Comparison of ENCODE assay signal across 1 cellular context in the genomic region with DNA sequence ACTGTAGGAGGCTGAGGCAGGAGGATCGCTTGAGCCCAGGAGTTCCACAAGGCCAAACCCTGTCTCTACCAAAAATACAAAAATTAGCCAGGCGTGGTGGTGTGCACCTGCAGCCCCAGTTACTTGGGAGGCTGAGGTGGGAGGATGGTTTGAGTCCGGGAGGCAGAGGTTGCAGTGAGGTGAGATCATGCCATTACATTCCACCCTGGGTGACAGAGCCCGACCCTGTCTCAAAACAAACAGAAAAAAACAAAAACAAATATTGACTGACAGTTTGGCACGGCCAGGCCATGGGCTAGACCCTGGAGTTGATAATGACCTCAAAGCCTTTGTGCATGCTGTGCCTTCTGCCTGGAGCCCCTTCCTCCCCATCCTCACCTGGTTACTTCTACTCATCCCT.
TF ChIP-seq lines count a peak whose summit lies in the region.

No MANE protein-coding gene starts in this region.

TF ChIP-seq in HepG2, 621 proteins besides CTCF, POLR2A, EP300 and RAD21 (continued from another document):
- TF ChIP-seq ZNF609 (CRISPR knock-in tag; IDR thresholded peaks at IDR 0.05; ENCODE audit: borderline replicate concordance) (peak; percentile 32; the same call in 1 of the 2 replicates), DBP (CRISPR knock-in tag; IDR thresholded peaks at IDR 0.05; ENCODE audit: not compliant biosample characterization) (no peak), RFX1 (IDR thresholded peaks at IDR 0.05) (no peak), ZNF263 (CRISPR knock-in tag; IDR thresholded peaks at IDR 0.05) (peak; percentile 82), ELF3 (CRISPR knock-in tag; IDR thresholded peaks at IDR 0.05) (no peak), ZNF710 (CRISPR knock-in tag; IDR thresholded peaks at IDR 0.05; ENCODE audit: borderline replicate concordance) (no peak), KDM1A (CRISPR knock-in tag; IDR thresholded peaks at IDR 0.05) (peak; percentile 86; the same call in 1 of the 2 replicates), MED1 (CRISPR knock-in tag; IDR thresholded peaks at IDR 0.05) (peak; percentile 37; the same call in 1 of the 2 replicates), BCL6 (CRISPR knock-in tag; IDR thresholded peaks at IDR 0.05) (peak; percentile 56; the same call in 1 of the 2 replicates), FOXM1 (CRISPR knock-in tag; IDR thresholded peaks at IDR 0.05) (no peak), FOXP4 (CRISPR knock-in tag; IDR thresholded peaks at IDR 0.05) (peak; percentile 46), ZBTB37 (CRISPR knock-in tag; IDR thresholded peaks at IDR 0.05) (0 out of 2 replicates have a peak, but pooled peaks have one; percentile 38)
- TF ChIP-seq, protein P1, sequence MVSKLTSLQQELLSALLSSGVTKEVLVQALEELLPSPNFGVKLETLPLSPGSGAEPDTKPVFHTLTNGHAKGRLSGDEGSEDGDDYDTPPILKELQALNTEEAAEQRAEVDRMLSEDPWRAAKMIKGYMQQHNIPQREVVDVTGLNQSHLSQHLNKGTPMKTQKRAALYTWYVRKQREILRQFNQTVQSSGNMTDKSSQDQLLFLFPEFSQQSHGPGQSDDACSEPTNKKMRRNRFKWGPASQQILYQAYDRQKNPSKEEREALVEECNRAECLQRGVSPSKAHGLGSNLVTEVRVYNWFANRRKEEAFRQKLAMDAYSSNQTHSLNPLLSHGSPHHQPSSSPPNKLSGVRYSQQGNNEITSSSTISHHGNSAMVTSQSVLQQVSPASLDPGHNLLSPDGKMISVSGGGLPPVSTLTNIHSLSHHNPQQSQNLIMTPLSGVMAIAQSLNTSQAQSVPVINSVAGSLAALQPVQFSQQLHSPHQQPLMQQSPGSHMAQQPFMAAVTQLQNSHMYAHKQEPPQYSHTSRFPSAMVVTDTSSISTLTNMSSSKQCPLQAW (CRISPR knock-in tag; IDR thresholded peaks at IDR 0.05) = 0 out of 2 replicates have a peak, but pooled peaks have one; percentile 13
- TF ChIP-seq, protein P2, sequence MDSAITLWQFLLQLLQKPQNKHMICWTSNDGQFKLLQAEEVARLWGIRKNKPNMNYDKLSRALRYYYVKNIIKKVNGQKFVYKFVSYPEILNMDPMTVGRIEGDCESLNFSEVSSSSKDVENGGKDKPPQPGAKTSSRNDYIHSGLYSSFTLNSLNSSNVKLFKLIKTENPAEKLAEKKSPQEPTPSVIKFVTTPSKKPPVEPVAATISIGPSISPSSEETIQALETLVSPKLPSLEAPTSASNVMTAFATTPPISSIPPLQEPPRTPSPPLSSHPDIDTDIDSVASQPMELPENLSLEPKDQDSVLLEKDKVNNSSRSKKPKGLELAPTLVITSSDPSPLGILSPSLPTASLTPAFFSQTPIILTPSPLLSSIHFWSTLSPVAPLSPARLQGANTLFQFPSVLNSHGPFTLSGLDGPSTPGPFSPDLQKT (CRISPR knock-in tag; IDR thresholded peaks at IDR 0.05; ENCODE audit: borderline replicate concordance) = no peak
- TF ChIP-seq, protein P3, sequence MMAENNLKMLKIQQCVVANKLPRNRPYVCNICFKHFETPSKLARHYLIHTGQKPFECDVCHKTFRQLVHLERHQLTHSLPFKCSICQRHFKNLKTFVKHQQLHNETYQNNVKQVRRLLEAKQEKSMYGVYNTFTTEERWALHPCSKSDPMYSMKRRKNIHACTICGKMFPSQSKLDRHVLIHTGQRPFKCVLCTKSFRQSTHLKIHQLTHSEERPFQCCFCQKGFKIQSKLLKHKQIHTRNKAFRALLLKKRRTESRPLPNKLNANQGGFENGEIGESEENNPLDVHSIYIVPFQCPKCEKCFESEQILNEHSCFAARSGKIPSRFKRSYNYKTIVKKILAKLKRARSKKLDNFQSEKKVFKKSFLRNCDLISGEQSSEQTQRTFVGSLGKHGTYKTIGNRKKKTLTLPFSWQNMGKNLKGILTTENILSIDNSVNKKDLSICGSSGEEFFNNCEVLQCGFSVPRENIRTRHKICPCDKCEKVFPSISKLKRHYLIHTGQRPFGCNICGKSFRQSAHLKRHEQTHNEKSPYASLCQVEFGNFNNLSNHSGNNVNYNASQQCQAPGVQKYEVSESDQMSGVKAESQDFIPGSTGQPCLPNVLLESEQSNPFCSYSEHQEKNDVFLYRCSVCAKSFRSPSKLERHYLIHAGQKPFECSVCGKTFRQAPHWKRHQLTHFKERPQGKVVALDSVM (CRISPR knock-in tag; IDR thresholded peaks at IDR 0.05) = peak; percentile 97
